ENCODE assay signal across 8 cellular contexts in genomic region chr19:13165091-13165997, GRCh38. TPM values are rescaled to one million over a fixed set of nuclear protein-coding genes. Genes with fewer than 3 reads are reported as not detected.
A peak's percentile ranks its signal among the peaks of the same experiment; 100 is the strongest.
DNase-seq lines count a peak whose midpoint lies in the region; ATAC-seq, FAIRE-seq and TF ChIP-seq lines count a peak whose summit lies in the region.

No MANE protein-coding gene starts in this region.

- H3K4me1 ChIP-seq in SK-N-SH (ENCODE audit: control insufficient read depth in 1 of 2, insufficient read depth in 2 of 2, low read depth in 1 of 2, low read length in 1 of 2), result peaks cover 28 to 45% of the 10 kb centered on the region in 2 experiments; a peak in 3 of 4 replicates
- H3K4me1 ChIP-seq in kidney (ENCODE audit: control insufficient read depth in 1 of 2, insufficient read depth in 1 of 2, low read depth in 1 of 2, low read length in 2 of 2), result peaks cover 15 to 36% of the 10 kb centered on the region in 2 donors

- no peaks in the 10 kb centered on the region for H3K36me3 ChIP-seq in SK-N-SH (replicated peaks in 1 of 2; ENCODE audit: control insufficient read depth in 1 of 2, insufficient read depth in 2 of 2, low read length in 1 of 2)
- no peaks in the 10 kb centered on the region for H3K36me3 ChIP-seq in kidney (ENCODE audit: control insufficient read depth in 1 of 2, insufficient read depth in 2 of 2, low read length in 2 of 2)

- H3K27ac Mint-ChIP-seq in activated naive CD8-positive, alpha-beta T cell treated with anti-CD3 and anti-CD28 coated beads for 36 hours, result peak overlapping the region; percentile 92

- POLR2A ChIA-PET in SK-N-SH (lab: Yijun Ruan, JAX), result interaction anchor here (1.4 to 5.2 kb wide), 4 partner anchors 10 to 98 kb away, joined by 3 to 73 read pairs (median 24); partner anchors contain the start of genes IER2 and STX10

- peaks cover 58% of the 10 kb centered on the region for H3F3A ChIP-seq in SK-N-SH (replicated peaks; ENCODE audit: insufficient read depth)

- no peaks in the 10 kb centered on the region for H3K9me2 ChIP-seq in SK-N-SH

- intact Hi-C loops in kidney (cut with DNase I), result no loop called here

- H3K27ac ChIP-seq in SK-N-SH (ENCODE audit: low read depth in 2 of 2, low read length in 1 of 2), result peak overlapping the region; percentile 97 to 100
- peak overlapping the region; percentile 97 for H3K27ac ChIP-seq in kidney (ENCODE audit: low read depth in 2 of 2, low read length in 2 of 2)
- peak overlapping the region; percentile 69 for H3K27ac ChIP-seq in temporal lobe (ENCODE audit: low read depth, low read length)

- CTCF ChIA-PET in SK-N-SH (lab: Yijun Ruan, JAX), result interaction anchor here (0.7 to 2.4 kb wide), 4 partner anchors 10 to 209 kb away, joined by 3 to 9 read pairs (median 4); partner anchors contain the start of genes GADD45GIP1, IER2 and STX10

- TF ChIP-seq EP300 in SK-N-SH (IDR thresholded peaks at IDR 0.05; ENCODE audit: borderline replicate concordance in 1 of 2, low read depth in 1 of 2, low read length in 1 of 2), result no peak

- TF ChIP-seq CTCF in SK-N-SH (IDR thresholded peaks at IDR 0.05), result no peak
- no peak for TF ChIP-seq CTCF in kidney (IDR thresholded peaks at IDR 0.05; ENCODE audit: borderline replicate concordance, extremely low read depth, insufficient read depth)

- no peaks in the 10 kb centered on the region for H3K9me3 Mint-ChIP-seq in activated naive CD8-positive, alpha-beta T cell treated with anti-CD3 and anti-CD28 coated beads for 36 hours

- H2AFZ ChIP-seq in SK-N-SH (ENCODE audit: low read depth), result 0 out of 2 replicates have a peak overlapping the region, but pooled peaks have one; percentile 37

- H3K27me3 ChIP-seq in SK-N-SH (ENCODE audit: insufficient read depth), result no peaks in the 10 kb centered on the region

- no peak overlapping the region for H3K4me3 ChIP-seq in SK-N-SH (ENCODE audit: low read depth in 2 of 2, low read length in 1 of 2)
- H3K4me3 ChIP-seq in kidney (ENCODE audit: low read length in 2 of 2), result no peak overlapping the region

- no peak for ATAC-seq in SK-N-SH treated with all-trans-retinoic acid at 6 μM for 48 hours

- H3K9ac ChIP-seq in SK-N-SH, result peak overlapping the region; percentile 74
- peak overlapping the region in 1 of 2 donors; percentile 35 for H3K9ac ChIP-seq in kidney (ENCODE audit: low read length in 2 of 2)

- peaks cover 25% of the 10 kb centered on the region for H3K79me2 ChIP-seq in SK-N-SH (ENCODE audit: insufficient read depth)

- peaks cover 72% of the 10 kb centered on the region for H3K4me1 Mint-ChIP-seq in activated naive CD8-positive, alpha-beta T cell treated with anti-CD3 and anti-CD28 coated beads for 36 hours

- H3K9me3 ChIP-seq in SK-N-SH, result no peaks in the 10 kb centered on the region
- no peaks in the 10 kb centered on the region for H3K9me3 ChIP-seq in kidney (ENCODE audit: control insufficient read depth in 1 of 2, low read length in 2 of 2)

- H4K20me1 ChIP-seq in SK-N-SH (ENCODE audit: insufficient read depth), result no peaks in the 10 kb centered on the region

- peaks cover 2% of the 10 kb centered on the region for H3K36me3 Mint-ChIP-seq in activated naive CD8-positive, alpha-beta T cell treated with anti-CD3 and anti-CD28 coated beads for 36 hours

- peak overlapping the region; percentile 89; the same call in 1 of the 2 replicates for H3K4me2 ChIP-seq in SK-N-SH

- DNase-seq in SK-N-SH (no peak), kidney (no peak), pons (ENCODE audit: low spot score) (no peak), NCI-H2196 (lab: John Stamatoyannopoulos, UW; ENCODE audit: unreplicated experiment) (no peak), mesenteric fat pad (ENCODE audit: low spot score) (no peak)
- no peak for DNase-seq in activated naive CD8-positive, alpha-beta T cell treated with anti-CD3 and anti-CD28 coated beads for 36 hours

- no peak for TF ChIP-seq RAD21 in SK-N-SH (IDR thresholded peaks at IDR 0.05; ENCODE audit: low read length)

- no peak for FAIRE-seq in kidney (lab: Jason Lieb, UNC)

- H3K4me3 Mint-ChIP-seq in activated naive CD8-positive, alpha-beta T cell treated with anti-CD3 and anti-CD28 coated beads for 36 hours, result no peak overlapping the region

- no peaks in the 10 kb centered on the region for H3K27me3 Mint-ChIP-seq in activated naive CD8-positive, alpha-beta T cell treated with anti-CD3 and anti-CD28 coated beads for 36 hours

- WGBS in SK-N-SH (ENCODE audit: low lambda C conversion rate), result 89% methylated on average over 15 of the region's 20 CpGs

TF ChIP-seq in SK-N-SH, 30 proteins besides CTCF, POLR2A, EP300 and RAD21 (continues in another document):
- TF ChIP-seq FOSL2 (IDR thresholded peaks at IDR 0.05; ENCODE audit: borderline replicate concordance, low read depth) (no peak), GABPA (IDR thresholded peaks at IDR 0.05; ENCODE audit: low read depth) (no peak), YY1 (IDR thresholded peaks at IDR 0.05; ENCODE audit: low read depth) (no peak), ZBTB33 (IDR thresholded peaks at IDR 0.05; ENCODE audit: borderline replicate concordance, low read depth) (no peak)

TF ChIP-seq in SK-N-SH treated with all-trans-retinoic acid at 6 μM for 48 hours, 23 proteins besides CTCF, POLR2A, EP300 and RAD21 (continues in another document):
- TF ChIP-seq ZFP3 (CRISPR knock-in tag; IDR thresholded peaks at IDR 0.05) (no peak), ESRRG (CRISPR knock-in tag; IDR thresholded peaks at IDR 0.05) (no peak), ARNTL (CRISPR knock-in tag; IDR thresholded peaks at IDR 0.05; ENCODE audit: borderline replicate concordance, low read depth) (no peak), RARB (CRISPR knock-in tag; IDR thresholded peaks at IDR 0.05) (no peak), CREB5 (CRISPR knock-in tag; IDR thresholded peaks at IDR 0.05; ENCODE audit: low read depth) (no peak)
- TF ChIP-seq, protein P1, sequence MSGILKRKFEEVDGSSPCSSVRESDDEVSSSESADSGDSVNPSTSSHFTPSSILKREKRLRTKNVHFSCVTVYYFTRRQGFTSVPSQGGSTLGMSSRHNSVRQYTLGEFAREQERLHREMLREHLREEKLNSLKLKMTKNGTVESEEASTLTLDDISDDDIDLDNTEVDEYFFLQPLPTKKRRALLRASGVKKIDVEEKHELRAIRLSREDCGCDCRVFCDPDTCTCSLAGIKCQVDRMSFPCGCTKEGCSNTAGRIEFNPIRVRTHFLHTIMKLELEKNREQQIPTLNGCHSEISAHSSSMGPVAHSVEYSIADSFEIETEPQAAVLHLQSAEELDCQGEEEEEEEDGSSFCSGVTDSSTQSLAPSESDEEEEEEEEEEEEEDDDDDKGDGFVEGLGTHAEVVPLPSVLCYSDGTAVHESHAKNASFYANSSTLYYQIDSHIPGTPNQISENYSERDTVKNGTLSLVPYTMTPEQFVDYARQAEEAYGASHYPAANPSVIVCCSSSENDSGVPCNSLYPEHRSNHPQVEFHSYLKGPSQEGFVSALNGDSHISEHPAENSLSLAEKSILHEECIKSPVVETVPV (CRISPR knock-in tag; IDR thresholded peaks at IDR 0.05), result no peak

RNA-seq across cellular contexts. Expression of gene IER2, which starts 15.1 kb away (rescaled TPM):
- polyA plus RNA-seq in SK-N-SH (2012; rRNA removed) (55.7 and 115 TPM in 2 replicates), kidney (ENCODE audit: insufficient read depth, low read depth, low replicate concordance) (96.7 TPM)
- 56.1 and 82.2 TPM in 2 replicates for polyA plus RNA-seq in SK-N-SH (2012; cell fraction: cytosol; rRNA removed)
- 210 and 342 TPM in 2 replicates for polyA plus RNA-seq in SK-N-SH (2012; cell fraction: nucleus; rRNA removed)
- 100 to 1,000 TPM; 128 to 132 TPM for total RNA-seq in activated naive CD8-positive, alpha-beta T cell treated with anti-CD3 and anti-CD28 coated beads for 36 hours
- total RNA-seq in kidney (73.9 TPM), temporal lobe (9.6 TPM), mesenteric fat pad (229 TPM)

RNA-seq across cellular contexts. Expression of gene STX10, which starts 15.2 kb away (rescaled TPM):
- polyA plus RNA-seq in SK-N-SH (2012; rRNA removed), result 143 and 163 TPM in 2 replicates
- polyA plus RNA-seq in SK-N-SH (2012; cell fraction: cytosol; rRNA removed), result 105 and 124 TPM in 2 replicates
- 322 and 532 TPM in 2 replicates for polyA plus RNA-seq in SK-N-SH (2012; cell fraction: nucleus; rRNA removed)
- 10 to 100 TPM; 53.3 to 55.0 TPM for total RNA-seq in activated naive CD8-positive, alpha-beta T cell treated with anti-CD3 and anti-CD28 coated beads for 36 hours
- 39.5 TPM for total RNA-seq in kidney
- 52.9 TPM for polyA plus RNA-seq in kidney (ENCODE audit: insufficient read depth, low read depth, low replicate concordance)
- total RNA-seq in temporal lobe, result 18.9 TPM
- total RNA-seq in mesenteric fat pad, result 45.4 TPM

RNA-seq across cellular contexts. Expression of gene NACC1, which starts 47.3 kb away (rescaled TPM):
- polyA plus RNA-seq in SK-N-SH (2012; rRNA removed) (72.8 and 127 TPM in 2 replicates), kidney (ENCODE audit: insufficient read depth, low read depth, low replicate concordance) (16.7 TPM)
- 36.3 and 58.8 TPM in 2 replicates for polyA plus RNA-seq in SK-N-SH (2012; cell fraction: cytosol; rRNA removed)
- 107 and 113 TPM in 2 replicates for polyA plus RNA-seq in SK-N-SH (2012; cell fraction: nucleus; rRNA removed)
- 10 to 100 TPM; 81.2 to 83.8 TPM for total RNA-seq in activated naive CD8-positive, alpha-beta T cell treated with anti-CD3 and anti-CD28 coated beads for 36 hours
- total RNA-seq in kidney (46.1 TPM), temporal lobe (11.6 TPM), mesenteric fat pad (45.2 TPM)

RNA-seq across cellular contexts. Expression of gene TRMT1, which starts 48.8 kb away (rescaled TPM):
- polyA plus RNA-seq in SK-N-SH (2012; rRNA removed), result 60.9 and 64.9 TPM in 2 replicates
- 15.7 and 22.8 TPM in 2 replicates for polyA plus RNA-seq in SK-N-SH (2012; cell fraction: cytosol; rRNA removed)
- 485 and 635 TPM in 2 replicates for polyA plus RNA-seq in SK-N-SH (2012; cell fraction: nucleus; rRNA removed)
- total RNA-seq in activated naive CD8-positive, alpha-beta T cell treated with anti-CD3 and anti-CD28 coated beads for 36 hours, result 100 to 1,000 TPM; 114 TPM
- 40.0 TPM for total RNA-seq in kidney
- 22.7 TPM for polyA plus RNA-seq in kidney (ENCODE audit: insufficient read depth, low read depth, low replicate concordance)
- total RNA-seq in temporal lobe, result 14.3 TPM
- 33.2 TPM for total RNA-seq in mesenteric fat pad
